1 cellular context compared by ENCODE assay signal in genomic region chr19:11198769-11199469, GRCh38.
TF ChIP-seq lines count a peak whose summit lies in the region.

No MANE protein-coding gene starts in this region.

TF ChIP-seq in HepG2, 621 proteins besides CTCF, POLR2A, EP300 and RAD21:
- no peak for TF ChIP-seq SP5 (CRISPR knock-in tag; IDR thresholded peaks at IDR 0.05; ENCODE audit: borderline replicate concordance, low read depth)
- no peak for TF ChIP-seq ATF1 (CRISPR knock-in tag; IDR thresholded peaks at IDR 0.05)
- no peak for TF ChIP-seq GLMP (CRISPR knock-in tag; IDR thresholded peaks at IDR 0.05; ENCODE audit: borderline replicate concordance)
- TF ChIP-seq SMYD3 (CRISPR knock-in tag; IDR thresholded peaks at IDR 0.05): no peak
- no peak for TF ChIP-seq NFE2L2 (IDR thresholded peaks at IDR 0.05; ENCODE audit: low read length)
- TF ChIP-seq ZNF484 (CRISPR knock-in tag; IDR thresholded peaks at IDR 0.05; ENCODE audit: borderline replicate concordance, low read depth): no peak
- TF ChIP-seq KLF13 (CRISPR knock-in tag; IDR thresholded peaks at IDR 0.05): no peak
